In genomic region chr5:139795074-139796001, GRCh38 we compare ENCODE assay signal across 8 cellular contexts. TPM values are rescaled to one million over a fixed set of nuclear protein-coding genes. Genes with fewer than 3 reads are reported as not detected.
A peak's percentile ranks its signal among the peaks of the same experiment; 100 is the strongest.
DNase-seq lines count a peak whose midpoint lies in the region; ATAC-seq and TF ChIP-seq lines count a peak whose summit lies in the region.

TSS of gene PSD2 (plus strand) at chr5:139795808. CDS start at chr5:139809441, 13,633 bp downstream.

- peak; percentile 33 for DNase-seq in NCI-H510A (lab: John Stamatoyannopoulos, UW)
- no peak for DNase-seq in NCI-H510A treated with DMSO at 0.1 percent for 48 hours (lab: John Stamatoyannopoulos, UW)
- DNase-seq in SK-N-DZ (ENCODE audit: low spot score): peak; percentile 38
- DNase-seq in epithelial cell of proximal tubule (ENCODE audit: low read depth): no peak
- peak; percentile 9 for DNase-seq in occipital lobe (lab: John Stamatoyannopoulos, UW)
- no peak for DNase-seq in NCI-H2107 (lab: John Stamatoyannopoulos, UW)

- peak within 1 kb of the TSS; percentile 8 for H3K4me3 ChIP-seq in epithelial cell of proximal tubule (ENCODE audit: low read depth, low read length)

- TF ChIP-seq CTCF in epithelial cell of proximal tubule (conservative IDR thresholded peaks at IDR 0.05; ENCODE audit: low read depth, low read length): no peak

- ATAC-seq in HG03095 (IDR thresholded peaks at IDR 0.05; ENCODE audit: unreplicated experiment) (no peak), GM18511 (IDR thresholded peaks at IDR 0.05; ENCODE audit: unreplicated experiment) (no peak)

RNA-seq across cellular contexts. Expression of gene PSD2, which starts in this region (rescaled TPM):
- 0.07 TPM in 1 of 2 replicates, not detected in the other for polyA plus RNA-seq in SK-N-DZ (2014; cell fraction: cytosol; rRNA removed)
- polyA plus RNA-seq in SK-N-DZ (2014; cell fraction: nucleus; rRNA removed): 0.06 and 1.4 TPM in 2 replicates
- total RNA-seq in epithelial cell of proximal tubule (not detected in 2 replicates), occipital lobe (17.0 TPM)

Comparison
In these comparisons a context has a peak if more than half of its experiments do, and no peak if none do; other contexts are left out.
1. RNA of gene PSD2 (total RNA-seq): 17.0 TPM in occipital lobe (single experiment); not detected in epithelial cell of proximal tubule; every median in the first group is over 10 times any median in the second.
2. DNase-seq: peak in NCI-H510A (single experiment), SK-N-DZ (single experiment) and occipital lobe (single experiment); none in NCI-H510A treated with DMSO at 0.1 percent for 48 hours (single experiment), epithelial cell of proximal tubule (single experiment) and NCI-H2107 (single experiment).